In genomic region chr22:39172265-39173049, GRCh38 we compare ENCODE assay signal across 8 cellular contexts. TPM values are rescaled to one million over a fixed set of nuclear protein-coding genes. Genes with fewer than 3 reads are reported as not detected.
DNase-seq lines count a peak whose midpoint lies in the region; ATAC-seq and TF ChIP-seq lines count a peak whose summit lies in the region.
"Not testable (repeated sequence)": the region's sequence is repeated elsewhere in the genome, so short reads cannot be mapped to it uniquely, and the experiment has no call there.

No MANE protein-coding gene starts in this region.

- peaks cover 21% of the 10 kb centered on the region for H3K79me2 ChIP-seq in trophoblast cell (ENCODE audit: control insufficient read depth, insufficient read depth, low read length, poor library complexity)

- not testable (repeated sequence) for H4K8ac ChIP-seq in trophoblast cell (ENCODE audit: low read depth, low read length)

- peak overlapping the region; percentile 99 for H2AK5ac ChIP-seq in trophoblast cell (ENCODE audit: low read length)

- H3K27ac Mint-ChIP-seq in Caco-2 (ENCODE audit: unreplicated experiment), result peak overlapping the region; percentile 100
- H3K27ac Mint-ChIP-seq in activated CD4-positive, alpha-beta T cell treated with anti-CD3 and anti-CD28 coated beads, Interleukin-2, amount 10 ng/mL, durations not matched to agents 24 days and 14 days, result peak overlapping the region; percentile 67
- H3K27ac Mint-ChIP-seq in central memory CD8-positive, alpha-beta T cell (ENCODE audit: low read depth), result peak overlapping the region; percentile 97

- H2BK12ac ChIP-seq in trophoblast cell (ENCODE audit: low read length), result peak overlapping the region; percentile 99

- not testable (repeated sequence) for H3K27me3 Mint-ChIP-seq in Caco-2 (ENCODE audit: insufficient read depth, unreplicated experiment); activated CD4-positive, alpha-beta T cell treated with anti-CD3 and anti-CD28 coated beads, Interleukin-2, amount 10 ng/mL, durations not matched to agents 24 days and 14 days
- peaks cover 11% of the 10 kb centered on the region for H3K27me3 Mint-ChIP-seq in central memory CD8-positive, alpha-beta T cell

- not testable (repeated sequence) for H4K12ac ChIP-seq in trophoblast cell (ENCODE audit: low read depth, low read length)

- intact Hi-C loops in Caco-2 (cut with micrococcal nuclease; ENCODE audit: unreplicated experiment), result not testable (repeated sequence)
- intact Hi-C loops in activated CD4-positive, alpha-beta T cell treated with anti-CD3 and anti-CD28 coated beads, Interleukin-2, amount 10 ng/mL, durations not matched to agents 24 days and 14 days (cut with micrococcal nuclease), result loop anchor here (5.0 kb wide), 1 partner anchor 65 kb away; no protein-coding TSS in a partner anchor
- intact Hi-C loops in left ventricle myocardium inferior (cut with micrococcal nuclease), result loop anchor here (5.0 to 10.0 kb wide), 2 partner anchors 62 to 140 kb away; no protein-coding TSS in a partner anchor

- H3K18ac ChIP-seq in trophoblast cell (ENCODE audit: low read length), result not testable (repeated sequence)

- not testable (repeated sequence) for TF ChIP-seq POLR2A in tibial nerve (IDR thresholded peaks at IDR 0.05)

- TF ChIP-seq RAD21 in Ishikawa (IDR thresholded peaks at IDR 0.05; ENCODE audit: low read depth), result not testable (repeated sequence)

- CTCF ChIA-PET in Caco-2 (lab: Charles Lee), result interaction anchor here (0.5 to 1.4 kb wide), 6 partner anchors 26 to 348 kb away, joined by 3 to 5 read pairs (median 4); partner anchors contain the start of gene ATF4

- POLR2A ChIA-PET in Caco-2 (lab: Charles Lee), result interaction anchor here (0.6 to 1.0 kb wide), 3 partner anchors 69 to 147 kb away, joined by 3 to 4 read pairs (median 3); partner anchors contain the start of gene RPL3

- H3K4me2 ChIP-seq in trophoblast cell (ENCODE audit: low read length), result not testable (repeated sequence)

- H4K91ac ChIP-seq in trophoblast cell (ENCODE audit: low read depth, low read length), result peak overlapping the region; percentile 99

- TF ChIP-seq CTCF in Caco-2 (IDR thresholded peaks at IDR 0.05; ENCODE audit: insufficient read depth in 1 of 2, low read depth in 1 of 2, low read length in 1 of 2, severe bottlenecking in 1 of 2, unreplicated experiment in 1 of 2); left ventricle myocardium inferior (IDR thresholded peaks at IDR 0.05; ENCODE audit: borderline replicate concordance); tibial nerve (IDR thresholded peaks at IDR 0.05): not testable (repeated sequence)

- not testable (repeated sequence) for H3K27me3 ChIP-seq in Caco-2 (replicated peaks; ENCODE audit: control insufficient read depth, insufficient read depth, low read length); left ventricle myocardium inferior (ENCODE audit: low read depth); trophoblast cell (ENCODE audit: insufficient read depth, low read length); tibial nerve

- WGBS in trophoblast cell (ENCODE audit: extremely low coverage, insufficient coverage, insufficient read length), result no CpG with 5 or more reads among the region's 11 CpGs
- 86 to 88% methylated on average over 10 to 11 of the region's 11 CpGs for WGBS in tibial nerve, 2 donors

- peaks cover 18% of the 10 kb centered on the region for H3K36me3 Mint-ChIP-seq in Caco-2 (ENCODE audit: insufficient read depth, unreplicated experiment)
- not testable (repeated sequence) for H3K36me3 Mint-ChIP-seq in activated CD4-positive, alpha-beta T cell treated with anti-CD3 and anti-CD28 coated beads, Interleukin-2, amount 10 ng/mL, durations not matched to agents 24 days and 14 days (ENCODE audit: low read depth)
- peaks cover 24% of the 10 kb centered on the region for H3K36me3 Mint-ChIP-seq in central memory CD8-positive, alpha-beta T cell (ENCODE audit: insufficient read depth)

- peak overlapping the region; percentile 99 for H2BK120ac ChIP-seq in trophoblast cell (ENCODE audit: insufficient read depth, low read length, poor library complexity)

- not testable (repeated sequence) for H3K9ac ChIP-seq in trophoblast cell (ENCODE audit: low read length)

- not testable (repeated sequence) for TF ChIP-seq EP300 in Ishikawa (IDR thresholded peaks at IDR 0.05; ENCODE audit: borderline replicate concordance); tibial nerve (IDR thresholded peaks at IDR 0.05)

- peak overlapping the region; percentile 88 for H3K27ac ChIP-seq in left ventricle myocardium inferior (replicated peaks)
- H3K27ac ChIP-seq in trophoblast cell (ENCODE audit: low read depth, low read length), result not testable (repeated sequence)
- peak overlapping the region; percentile 25 to 95 (median 88) for H3K27ac ChIP-seq in tibial nerve

- H3K4me3 Mint-ChIP-seq in Caco-2 (ENCODE audit: unreplicated experiment); activated CD4-positive, alpha-beta T cell treated with anti-CD3 and anti-CD28 coated beads, Interleukin-2, amount 10 ng/mL, durations not matched to agents 24 days and 14 days: not testable (repeated sequence)
- H3K4me3 Mint-ChIP-seq in central memory CD8-positive, alpha-beta T cell, result peak overlapping the region; percentile 75

- BruUV-seq in Caco-2 (replicated peaks; lab: Mats Ljungman, UMichigan), result not testable (repeated sequence)

- peak overlapping the region; percentile 86 for H3K14ac ChIP-seq in trophoblast cell (ENCODE audit: low read length)

- ATAC-seq in central memory CD8-positive, alpha-beta T cell (replicated peaks; ENCODE audit: extremely low read depth, poor library complexity, severe bottlenecking), result not testable (repeated sequence)

- peak overlapping the region; percentile 6 for H3K4ac ChIP-seq in trophoblast cell (ENCODE audit: low read depth, low read length)

- H3K36me3 ChIP-seq in Caco-2 (ENCODE audit: control insufficient read depth, insufficient read depth, low read length); left ventricle myocardium inferior; trophoblast cell (ENCODE audit: control insufficient read depth in 1 of 2, insufficient read depth in 2 of 2, low read length in 2 of 2); tibial nerve: not testable (repeated sequence)

- not testable (repeated sequence) for H3K9me3 Mint-ChIP-seq in Caco-2 (ENCODE audit: unreplicated experiment); activated CD4-positive, alpha-beta T cell treated with anti-CD3 and anti-CD28 coated beads, Interleukin-2, amount 10 ng/mL, durations not matched to agents 24 days and 14 days; central memory CD8-positive, alpha-beta T cell

- H3K4me3 ChIP-seq in Caco-2 (ENCODE audit: low read depth, low read length); left ventricle myocardium inferior; trophoblast cell (ENCODE audit: low read depth, low read length); tibial nerve: not testable (repeated sequence)

- peaks cover 44% of the 10 kb centered on the region for H3K4me1 Mint-ChIP-seq in Caco-2 (ENCODE audit: low read depth, unreplicated experiment)
- H3K4me1 Mint-ChIP-seq in activated CD4-positive, alpha-beta T cell treated with anti-CD3 and anti-CD28 coated beads, Interleukin-2, amount 10 ng/mL, durations not matched to agents 24 days and 14 days, result peaks cover 34% of the 10 kb centered on the region
- peaks cover 51% of the 10 kb centered on the region for H3K4me1 Mint-ChIP-seq in central memory CD8-positive, alpha-beta T cell

- DNase-seq in Caco-2; central memory CD8-positive, alpha-beta T cell (ENCODE audit: low spot score in 2 of 2); left ventricle myocardium inferior; trophoblast cell; tibial nerve (ENCODE audit: low spot score in 2 of 2): not testable (repeated sequence)
- DNase-seq in activated CD4-positive, alpha-beta T cell treated with anti-CD3 and anti-CD28 coated beads, Interleukin-2, amount 10 ng/mL, durations not matched to agents 24 days and 14 days, result peak; percentile 55
- peak; percentile 67 for DNase-seq in mesenteric fat pad (ENCODE audit: low spot score)

- H3K9me3 ChIP-seq in Caco-2; left ventricle myocardium inferior (replicated peaks); trophoblast cell (ENCODE audit: insufficient read depth, low read depth, low read length); tibial nerve: not testable (repeated sequence)

- H3K4me1 ChIP-seq in Caco-2, result peaks cover 54% of the 10 kb centered on the region
- peaks cover 69% of the 10 kb centered on the region for H3K4me1 ChIP-seq in left ventricle myocardium inferior
- peaks cover 43 to 44% of the 10 kb centered on the region in 2 experiments for H3K4me1 ChIP-seq in trophoblast cell (ENCODE audit: control insufficient read depth in 1 of 2, insufficient read depth in 2 of 2, low read length in 2 of 2)
- H3K4me1 ChIP-seq in tibial nerve, result peaks cover 3 to 72% (median 62%) of the 10 kb centered on the region in 4 donors

- H3K79me1 ChIP-seq in trophoblast cell (ENCODE audit: low read length), result peaks cover 54% of the 10 kb centered on the region

- H3K23ac ChIP-seq in trophoblast cell (ENCODE audit: low read length), result not testable (repeated sequence)

- peak overlapping the region; percentile 81 for H2BK5ac ChIP-seq in trophoblast cell (ENCODE audit: low read depth, low read length, poor library complexity)

- H2AFZ ChIP-seq in trophoblast cell (ENCODE audit: insufficient read depth, low read length, poor library complexity), result not testable (repeated sequence)

TF ChIP-seq in Ishikawa, 13 proteins besides CTCF, POLR2A, EP300 and RAD21:
- TF ChIP-seq ZBTB7A (IDR thresholded peaks at IDR 0.05; ENCODE audit: low read depth), result 0 out of 2 replicates have a peak, but pooled peaks have one; percentile 21

RNA-seq across cellular contexts. Expression of gene CBX7, which starts 20.0 kb away (rescaled TPM):
- total RNA-seq in Caco-2 (2022), result 4.4 and 5.2 TPM in 2 replicates
- 10.8 and 11.6 TPM in 2 replicates for total RNA-seq in activated CD4-positive, alpha-beta T cell treated with anti-CD3 and anti-CD28 coated beads, Interleukin-2, amount 10 ng/mL, durations not matched to agents 24 days and 14 days
- 85.4 TPM for total RNA-seq in left ventricle myocardium inferior
- 30.8 TPM for total RNA-seq in mesenteric fat pad
- 1.8 TPM in 2 replicates for polyA plus RNA-seq in trophoblast cell (2013)
- total RNA-seq in tibial nerve, result 100 to 1,000 TPM; 189 to 264 (median 206) TPM
